In genomic region chr3:14467723-14468620, GRCh38 we compare ENCODE assay signal across 8 cellular contexts.
DNase-seq lines count a peak whose midpoint lies in the region; ATAC-seq and TF ChIP-seq lines count a peak whose summit lies in the region.

No MANE protein-coding gene starts in this region.

- no peak overlapping the region for H3K27ac ChIP-seq in Panc1 (ENCODE audit: low read length)

- peaks cover 9% of the 10 kb centered on the region for H3K4me1 ChIP-seq in Panc1 (ENCODE audit: control insufficient read depth, insufficient read depth, low read length)

- H3K36me3 ChIP-seq in Panc1 (ENCODE audit: control insufficient read depth, insufficient read depth, low read length): no peaks in the 10 kb centered on the region

- no peak; the same call in 1 of the 2 replicates for ATAC-seq in Panc1
- ATAC-seq in HG02759 (IDR thresholded peaks at IDR 0.05; ENCODE audit: unreplicated experiment): no peak

- POLR2A ChIA-PET in Panc1 (lab: Charles Lee): interaction anchor here (0.7 kb wide), 1 partner anchor 264 kb away, joined by 15 read pairs; no protein-coding TSS in a partner anchor

- no TSS peak for BruUV-seq in Panc1 (replicated peaks; lab: Mats Ljungman, UMichigan)

- DNase-seq in SHP77 (lab: John Stamatoyannopoulos, UW) (peak; percentile 12 to 24), SHP77 treated with DMSO at 0.1 percent for 48 hours (lab: John Stamatoyannopoulos, UW) (no peak), Panc1 (ENCODE audit: low read depth, low spot score) (no peak), head of caudate nucleus (peak in 33 of 42 donors; percentile 31 to 82 (median 54)), retinal pigment epithelial cell (ENCODE audit: low read depth) (no peak), NCI-H1048 (lab: John Stamatoyannopoulos, UW) (no peak)
- peak; percentile 41 for DNase-seq in activated naive CD4-positive, alpha-beta T cell treated with anti-CD3 and anti-CD28 coated beads, Interleukin-2, amount 50 U/mL, for 16 hours

- H3K9me3 ChIP-seq in Panc1 (ENCODE audit: control insufficient read depth, insufficient read depth, low read depth, low read length): no peaks in the 10 kb centered on the region

- CTCF ChIA-PET in Panc1 (lab: Charles Lee): interaction anchor here (0.6 to 1.2 kb wide), 9 partner anchors 10 to 313 kb away, joined by 3 to 12 read pairs (median 5); partner anchors contain the start of gene SLC6A6

- intact Hi-C loops in Panc1 (cut with micrococcal nuclease; ENCODE audit: unreplicated experiment) (loop anchor here (5.0 kb wide), 2 partner anchors 206 to 266 kb away; no protein-coding TSS in a partner anchor), head of caudate nucleus (cut with DNase I) (loop anchor here (5.0 kb wide), 1 partner anchor 206 kb away; no protein-coding TSS in a partner anchor)

- in situ Hi-C loops in Panc1 (cut with HindIII; ENCODE audit: low pct_unique_long_range_greater_than_20kb, low sequenced_read_pairs): no loop called here

- no peaks in the 10 kb centered on the region for H3K27me3 ChIP-seq in Panc1 (ENCODE audit: control insufficient read depth, insufficient read depth, low read length)

- TF ChIP-seq CTCF in Panc1 (IDR thresholded peaks at IDR 0.05) (peak; percentile 89), retinal pigment epithelial cell (conservative IDR thresholded peaks at IDR 0.05; ENCODE audit: low read depth, low read length) (peak; percentile 89)

- H3K4me3 ChIP-seq in Panc1 (ENCODE audit: low read depth in 2 of 2, low read length in 2 of 2) (no peak overlapping the region), retinal pigment epithelial cell (ENCODE audit: low read length) (no peak overlapping the region)

Comparison
In these comparisons a context has a peak if more than half of its experiments do, and no peak if none do; other contexts are left out.
1. DNase-seq: peak in SHP77 (2 of 2), activated naive CD4-positive, alpha-beta T cell treated with anti-CD3 and anti-CD28 coated beads, Interleukin-2, amount 50 U/mL, for 16 hours (single experiment) and head of caudate nucleus (33 of 42); none in SHP77 treated with DMSO at 0.1 percent for 48 hours (single experiment), Panc1 (single experiment), retinal pigment epithelial cell (single experiment) and NCI-H1048 (single experiment).